ENCODE assay signal across 20 cellular contexts in genomic region chr3:175258763-175259162, GRCh38.
DNase-seq lines count a peak whose midpoint lies in the region; ATAC-seq and TF ChIP-seq lines count a peak whose summit lies in the region.
"Had no signal": no experiment of that assay in that cellular context is flagged by ENCODE, and none has a peak within 500 bp of the region (broad histone marks: within the 10 kb centered on the region; RNA-seq: fewer than 3 reads in every experiment).

No MANE protein-coding gene starts in this region.

- no peak overlapping the region for H3K56ac ChIP-seq in mesendoderm (ENCODE audit: low read length)

- H4K8ac ChIP-seq in mesendoderm (ENCODE audit: low read depth, low read length) = no peak overlapping the region

- H3K9me3 Mint-ChIP-seq in chondrocyte (ENCODE audit: low read depth) = peaks cover 4% of the 10 kb centered on the region
- peaks cover 3% of the 10 kb centered on the region for H3K9me3 Mint-ChIP-seq in stimulated activated memory B cell treated with anti-CD40 and anti-IgM and Interleukin-4, amounts not matched to agents 10 μg/mL and 1 μg/mL and 100 μg/mL, for 72 hours
- peaks cover 12% of the 10 kb centered on the region for H3K9me3 Mint-ChIP-seq in stimulated activated effector memory CD8-positive, alpha-beta T cell treated with anti-CD3 and anti-CD28 coated beads, Interleukin-12 subunit alpha, Interleukin-12 subunit beta, amount 100 ng/mL, for 72 hours

- H2BK15ac ChIP-seq in mesendoderm (replicated peaks; ENCODE audit: low read depth) = no peak overlapping the region

- no peak overlapping the region for H2AK5ac ChIP-seq in mesendoderm (ENCODE audit: low read length)

- ATAC-seq in stimulated activated memory B cell treated with anti-CD40 and anti-IgM and Interleukin-4, amounts not matched to agents 10 μg/mL and 1 μg/mL and 100 μg/mL, for 72 hours = no peak
- ATAC-seq in stimulated activated effector memory CD8-positive, alpha-beta T cell treated with anti-CD3 and anti-CD28 coated beads, Interleukin-12 subunit alpha, Interleukin-12 subunit beta, amount 100 ng/mL, for 72 hours = no peak
- no peak for ATAC-seq in HG02870 (IDR thresholded peaks at IDR 0.05; ENCODE audit: unreplicated experiment)
- ATAC-seq: activated CD4-positive, CD25-positive, alpha-beta regulatory T cell treated with anti-CD3 and anti-CD28 coated beads, Interleukin-2, amount 50 U/mL, for 24 hours; foreskin keratinocyte; stimulated activated naive B cell treated with anti-CD40 and anti-IgM and Interleukin-4, amounts not matched to agents 10 μg/mL and 1 μg/mL and 100 μg/mL, for 72 hours had no signal

- no peak overlapping the region for H3K4me2 ChIP-seq in mesendoderm (ENCODE audit: low read length)
- H3K4me2 ChIP-seq: KMS-11 had no signal

- no peak overlapping the region for H3K9ac ChIP-seq in mesendoderm (ENCODE audit: low read length)
- H3K9ac ChIP-seq: KMS-11 had no signal

- no peak overlapping the region for H3K4ac ChIP-seq in mesendoderm (ENCODE audit: low read depth, low read length)

- no peak overlapping the region for H3K18ac ChIP-seq in mesendoderm (ENCODE audit: low read length)

- H3K27me3 Mint-ChIP-seq in chondrocyte (ENCODE audit: low read depth) = no peaks in the 10 kb centered on the region
- H3K27me3 Mint-ChIP-seq in stimulated activated memory B cell treated with anti-CD40 and anti-IgM and Interleukin-4, amounts not matched to agents 10 μg/mL and 1 μg/mL and 100 μg/mL, for 72 hours = no peaks in the 10 kb centered on the region
- H3K27me3 Mint-ChIP-seq: memory B cell; stimulated activated naive B cell treated with anti-CD40 and anti-IgM and Interleukin-4, amounts not matched to agents 10 μg/mL and 1 μg/mL and 100 μg/mL, for 72 hours had no signal

- no CpG with 5 or more reads among the region's 4 CpGs for WGBS in mesendoderm (ENCODE audit: extremely low coverage, insufficient coverage, low lambda C conversion rate)

- no peak overlapping the region for H2BK5ac ChIP-seq in mesendoderm (ENCODE audit: low read length)

- H3K27ac ChIP-seq in mesendoderm (ENCODE audit: low read depth, low read length) = no peak overlapping the region
- H3K27ac ChIP-seq: foreskin keratinocyte, KMS-11, skin epidermis had no signal

- H3K79me1 ChIP-seq in mesendoderm (ENCODE audit: low read length) = no peaks in the 10 kb centered on the region

- no peak overlapping the region for H3K4me3 Mint-ChIP-seq in chondrocyte (ENCODE audit: unreplicated experiment)
- H3K4me3 Mint-ChIP-seq in stimulated activated memory B cell treated with anti-CD40 and anti-IgM and Interleukin-4, amounts not matched to agents 10 μg/mL and 1 μg/mL and 100 μg/mL, for 72 hours = no peak overlapping the region
- no peak overlapping the region for H3K4me3 Mint-ChIP-seq in stimulated activated effector memory CD8-positive, alpha-beta T cell treated with anti-CD3 and anti-CD28 coated beads, Interleukin-12 subunit alpha, Interleukin-12 subunit beta, amount 100 ng/mL, for 72 hours
- H3K4me3 Mint-ChIP-seq: memory B cell; stimulated activated naive B cell treated with anti-CD40 and anti-IgM and Interleukin-4, amounts not matched to agents 10 μg/mL and 1 μg/mL and 100 μg/mL, for 72 hours had no signal

- no peaks in the 10 kb centered on the region for H3K36me3 ChIP-seq in MG63
- H3K36me3 ChIP-seq in mesendoderm (ENCODE audit: control insufficient read depth, insufficient read depth, low read length) = no peaks in the 10 kb centered on the region

- H3K36me3 Mint-ChIP-seq in chondrocyte (ENCODE audit: low read depth) = no peaks in the 10 kb centered on the region
- no peaks in the 10 kb centered on the region for H3K36me3 Mint-ChIP-seq in stimulated activated memory B cell treated with anti-CD40 and anti-IgM and Interleukin-4, amounts not matched to agents 10 μg/mL and 1 μg/mL and 100 μg/mL, for 72 hours
- H3K36me3 Mint-ChIP-seq in stimulated activated effector memory CD8-positive, alpha-beta T cell treated with anti-CD3 and anti-CD28 coated beads, Interleukin-12 subunit alpha, Interleukin-12 subunit beta, amount 100 ng/mL, for 72 hours = no peaks in the 10 kb centered on the region
- H3K36me3 Mint-ChIP-seq: memory B cell; stimulated activated naive B cell treated with anti-CD40 and anti-IgM and Interleukin-4, amounts not matched to agents 10 μg/mL and 1 μg/mL and 100 μg/mL, for 72 hours had no signal

- no peaks in the 10 kb centered on the region for H3K27me3 ChIP-seq in MG63
- no peaks in the 10 kb centered on the region for H3K27me3 ChIP-seq in mesendoderm (ENCODE audit: insufficient read depth, low read length, poor library complexity)
- H3K27me3 ChIP-seq: foreskin keratinocyte had no signal

- H3K9me3 ChIP-seq in MG63 = no peaks in the 10 kb centered on the region

- H3K79me2 ChIP-seq in mesendoderm (ENCODE audit: control insufficient read depth, insufficient read depth, low read length) = no peaks in the 10 kb centered on the region

- peak; percentile 88 for DNase-seq in Daoy (ENCODE audit: low read depth)
- DNase-seq in MG63 = peak; percentile 12
- DNase-seq in chondrocyte (ENCODE audit: low spot score) = no peak
- DNase-seq in mesendoderm = peak; percentile 7
- DNase-seq in stimulated activated effector memory CD8-positive, alpha-beta T cell treated with anti-CD3 and anti-CD28 coated beads, Interleukin-12 subunit alpha, Interleukin-12 subunit beta, amount 100 ng/mL, for 72 hours (ENCODE audit: low spot score in 2 of 2) = no peak
- no peak for DNase-seq in cortex of kidney (lab: John Stamatoyannopoulos, UW)
- DNase-seq: activated gamma-delta T cell; AML-193; aorta; DMS79 treated with DMSO at 0.1 percent for 48 hours; foreskin keratinocyte; NCI-H524 treated with DMSO at 0.1 percent for 48 hours; nucleus accumbens; stimulated activated naive B cell treated with anti-CD40 and anti-IgM and Interleukin-4, amounts not matched to agents 10 μg/mL and 1 μg/mL and 100 μg/mL, for 72 hours had no signal

- H3K4me1 Mint-ChIP-seq in chondrocyte (ENCODE audit: low read depth) = peaks cover 52% of the 10 kb centered on the region
- no peaks in the 10 kb centered on the region for H3K4me1 Mint-ChIP-seq in stimulated activated memory B cell treated with anti-CD40 and anti-IgM and Interleukin-4, amounts not matched to agents 10 μg/mL and 1 μg/mL and 100 μg/mL, for 72 hours
- H3K4me1 Mint-ChIP-seq in stimulated activated effector memory CD8-positive, alpha-beta T cell treated with anti-CD3 and anti-CD28 coated beads, Interleukin-12 subunit alpha, Interleukin-12 subunit beta, amount 100 ng/mL, for 72 hours = no peaks in the 10 kb centered on the region
- H3K4me1 Mint-ChIP-seq: memory B cell; stimulated activated naive B cell treated with anti-CD40 and anti-IgM and Interleukin-4, amounts not matched to agents 10 μg/mL and 1 μg/mL and 100 μg/mL, for 72 hours had no signal

- no peak overlapping the region for H4K5ac ChIP-seq in mesendoderm (ENCODE audit: low read length)

- H2BK120ac ChIP-seq in mesendoderm (ENCODE audit: low read depth, low read length) = no peak overlapping the region

- peak overlapping the region; percentile 69 for H3K27ac Mint-ChIP-seq in chondrocyte (ENCODE audit: unreplicated experiment)
- no peak overlapping the region for H3K27ac Mint-ChIP-seq in stimulated activated memory B cell treated with anti-CD40 and anti-IgM and Interleukin-4, amounts not matched to agents 10 μg/mL and 1 μg/mL and 100 μg/mL, for 72 hours
- H3K27ac Mint-ChIP-seq in stimulated activated effector memory CD8-positive, alpha-beta T cell treated with anti-CD3 and anti-CD28 coated beads, Interleukin-12 subunit alpha, Interleukin-12 subunit beta, amount 100 ng/mL, for 72 hours = no peak overlapping the region
- H3K27ac Mint-ChIP-seq: memory B cell; stimulated activated naive B cell treated with anti-CD40 and anti-IgM and Interleukin-4, amounts not matched to agents 10 μg/mL and 1 μg/mL and 100 μg/mL, for 72 hours had no signal

- H3K23ac ChIP-seq in mesendoderm (ENCODE audit: low read length) = no peak overlapping the region

- no peak for TF ChIP-seq CTCF in chondrocyte (IDR thresholded peaks at IDR 0.05)

- no peaks in the 10 kb centered on the region for H3K4me1 ChIP-seq in mesendoderm (ENCODE audit: control insufficient read depth, low read depth, low read length)

- H3K4me3 ChIP-seq in MG63 = no peak overlapping the region
- H3K4me3 ChIP-seq in mesendoderm (ENCODE audit: low read length) = no peak overlapping the region
- H3K4me3 ChIP-seq: skin epidermis had no signal

Comparison
In these comparisons a context has a peak if more than half of its experiments do, and no peak if none do; other contexts are left out.
1. DNase-seq: peak in Daoy (single experiment), MG63 (single experiment) and mesendoderm (single experiment); none in chondrocyte (single experiment), stimulated activated effector memory CD8-positive, alpha-beta T cell treated with anti-CD3 and anti-CD28 coated beads, Interleukin-12 subunit alpha, Interleukin-12 subunit beta, amount 100 ng/mL, for 72 hours (0 of 2) and cortex of kidney (single experiment).